24 cellular contexts compared by ENCODE assay signal in genomic region chr3:106261396-106261795, GRCh38.
"Had no signal": no experiment of that assay in that cellular context is flagged by ENCODE, and none has a peak within 500 bp of the region (broad histone marks: within the 10 kb centered on the region; RNA-seq: fewer than 3 reads in every experiment).

No MANE protein-coding gene starts in this region.

- H3K36me3 ChIP-seq: colonic mucosa, neural progenitor cell, sigmoid colon, suprapubic skin, tibial nerve had no signal

- ATAC-seq: activated CD8-positive, alpha-beta T cell treated with anti-CD3 and anti-CD28 coated beads for 36 hours; activated naive CD8-positive, alpha-beta T cell treated with anti-CD3 and anti-CD28 coated beads, Interleukin-2, amount 50 U/mL, for 24 hours; activated T-cell treated with anti-CD3 and anti-CD28 coated beads, Interleukin-2, amount 50 U/mL, for 4 hours; activated T-helper 17 cell treated with anti-CD3 and anti-CD28 coated beads, Interleukin-2, amount 50 U/mL, for 72 hours; body of pancreas; naive thymus-derived CD8-positive, alpha-beta T cell; psoas muscle; stimulated activated effector memory CD8-positive, alpha-beta T cell treated with anti-CD3 and anti-CD28 coated beads, Interleukin-12 subunit alpha, Interleukin-12 subunit beta, amount 100 ng/mL, for 72 hours had no signal

- H3K4me2 ChIP-seq: neural progenitor cell had no signal

- DNase-seq: activated B cell treated with CpG ODN at 0.5 μM for 24 hours; activated CD4-positive, alpha-beta T cell treated with anti-CD3 and anti-CD28 coated beads, Interleukin-2, amount 50 U/mL, for 1 hour; activated CD8-positive, alpha-beta T cell treated with anti-CD3 and anti-CD28 coated beads for 36 hours; activated naive CD8-positive, alpha-beta T cell treated with anti-CD3 and anti-CD28 coated beads, Interleukin-2, amount 50 U/mL, for 24 hours; activated T-cell treated with anti-CD3 and anti-CD28 coated beads, Interleukin-2, amount 50 U/mL, for 4 hours; body of pancreas; colonic mucosa; dorsolateral prefrontal cortex; effector memory CD4-positive, alpha-beta T cell; hypothalamus; immature natural killer cell; kidney; naive thymus-derived CD8-positive, alpha-beta T cell; occipital lobe; psoas muscle; sigmoid colon; small intestine; stimulated activated CD4-positive, alpha-beta T cell treated with anti-CD3 and anti-CD28 coated beads, Interleukin-4, amount 100 ng/mL, for 24 hours had no signal

- H2AFZ ChIP-seq: neural progenitor cell, parathyroid adenoma had no signal

- H3K9me3 ChIP-seq: body of pancreas, colonic mucosa, psoas muscle, sigmoid colon, suprapubic skin, tibial nerve had no signal

- H3K27ac ChIP-seq: body of pancreas, colonic mucosa, dorsolateral prefrontal cortex, neural progenitor cell, parathyroid adenoma, psoas muscle, sigmoid colon, suprapubic skin, tibial nerve had no signal

- H3K4me1 ChIP-seq: colonic mucosa, neural progenitor cell, parathyroid adenoma, psoas muscle, suprapubic skin, tibial nerve had no signal

- H3K4me3 ChIP-seq: body of pancreas, colonic mucosa, dorsolateral prefrontal cortex, neural progenitor cell, psoas muscle, sigmoid colon, suprapubic skin, tibial nerve had no signal

- H3K9ac ChIP-seq: neural progenitor cell, parathyroid adenoma had no signal

- H3K27me3 ChIP-seq: body of pancreas, colonic mucosa, dorsolateral prefrontal cortex, neural progenitor cell, sigmoid colon, suprapubic skin, tibial nerve had no signal
